In the genomic region with DNA sequence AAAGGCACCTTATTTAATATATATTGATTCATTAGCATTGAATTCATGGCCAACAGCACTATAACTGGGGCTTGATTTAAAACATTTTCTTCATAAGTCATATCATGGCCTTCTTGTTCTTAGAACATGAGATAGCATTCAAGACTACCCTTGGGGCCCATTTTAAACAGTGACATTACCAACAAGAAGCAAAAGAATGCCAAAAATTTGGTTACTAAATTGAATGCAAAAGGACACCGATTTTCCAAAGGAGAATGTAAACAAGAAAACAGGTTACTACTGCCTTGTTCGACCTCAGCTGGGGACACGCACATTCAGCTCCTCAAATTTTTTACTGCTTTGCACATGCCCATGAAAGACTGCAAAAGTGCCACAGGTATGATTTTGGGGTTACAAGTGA, we compare ENCODE assay signal across 24 cellular contexts.
"Had no signal": no experiment of that assay in that cellular context is flagged by ENCODE, and none has a peak within 500 bp of the region (broad histone marks: within the 10 kb centered on the region; RNA-seq: fewer than 3 reads in every experiment).

No MANE protein-coding gene starts in this region.

- H3K9me2 ChIP-seq: SK-N-SH had no signal

- H3K36me3 Mint-ChIP-seq: activated naive CD4-positive, alpha-beta T cell treated with anti-CD3 and anti-CD28 coated beads, Interleukin-2, amount 10 ng/mL, durations not matched to agents 7 days and 5 days; activated naive CD8-positive, alpha-beta T cell treated with anti-CD3 and anti-CD28 coated beads for 36 hours had no signal

- H3K4me2 ChIP-seq: SK-N-SH had no signal

- ATAC-seq: activated CD4-positive, alpha-beta T cell treated with anti-CD3 and anti-CD28 coated beads for 36 hours; activated T-helper 17 cell treated with anti-CD3 and anti-CD28 coated beads, Interleukin-2, amount 50 U/mL, for 72 hours; Panc1; Right ventricle myocardium inferior had no signal

- H3K27me3 Mint-ChIP-seq: activated CD4-positive, alpha-beta T cell treated with anti-CD3 and anti-CD28 coated beads for 36 hours; activated naive CD4-positive, alpha-beta T cell treated with anti-CD3 and anti-CD28 coated beads, Interleukin-2, amount 10 ng/mL, durations not matched to agents 7 days and 5 days; activated naive CD8-positive, alpha-beta T cell treated with anti-CD3 and anti-CD28 coated beads for 36 hours; activated T-helper 17 cell treated with anti-CD3 and anti-CD28 coated beads, Interleukin-2, amount 50 U/mL, for 72 hours had no signal

- H3K9me3 Mint-ChIP-seq: activated CD4-positive, alpha-beta memory T cell treated with anti-CD3 and anti-CD28 coated beads, Interleukin-2, amount 10 ng/mL, durations not matched to agents 7 days and 5 days; activated naive CD4-positive, alpha-beta T cell treated with anti-CD3 and anti-CD28 coated beads, Interleukin-2, amount 10 ng/mL, durations not matched to agents 7 days and 5 days; activated naive CD8-positive, alpha-beta T cell treated with anti-CD3 and anti-CD28 coated beads for 36 hours; activated T-helper 17 cell treated with anti-CD3 and anti-CD28 coated beads, Interleukin-2, amount 50 U/mL, for 72 hours had no signal

- H3K9ac ChIP-seq: SK-N-SH had no signal

- DNase-seq: activated CD4-positive, alpha-beta memory T cell treated with anti-CD3 and anti-CD28 coated beads, Interleukin-2, amount 10 ng/mL, durations not matched to agents 7 days and 5 days; activated CD4-positive, alpha-beta T cell treated with anti-CD3 and anti-CD28 coated beads for 36 hours; activated CD4-positive, alpha-beta T cell treated with anti-CD3 and anti-CD28 coated beads, Interleukin-2, amount 50 U/mL, for 1 hour; activated gamma-delta T cell; activated naive CD4-positive, alpha-beta T cell treated with anti-CD3 and anti-CD28 coated beads, Interleukin-2, amount 10 ng/mL, durations not matched to agents 7 days and 5 days; activated naive CD8-positive, alpha-beta T cell treated with anti-CD3 and anti-CD28 coated beads for 36 hours; activated T-cell treated with anti-CD3 and anti-CD28 coated beads for 4 hours; activated T-cell treated with anti-CD3 and anti-CD28 coated beads, Interleukin-2, amount 50 U/mL, for 48 hours; cerebellar nuclear complex; NCI-H1105 treated with DMSO at 0.1 percent for 48 hours; NCI-H1436 treated with DMSO at 0.1 percent for 48 hours; NCI-H187; NCI-H2081; NCI-H510A treated with DMSO at 0.1 percent for 48 hours; NCI-H69; NK-92 treated with Interleukin-12 subunit alpha and Interleukin-12 subunit beta, amount 100 ng/mL, for 24 hours; OCI-M1; RPMI8226; SK-N-SH; T-helper 1 cell had no signal

- H3K9me3 ChIP-seq: SK-N-SH had no signal

- H3K27ac ChIP-seq: VCaP had no signal

- H3K4me1 Mint-ChIP-seq: activated CD4-positive, alpha-beta memory T cell treated with anti-CD3 and anti-CD28 coated beads, Interleukin-2, amount 10 ng/mL, durations not matched to agents 7 days and 5 days; activated CD4-positive, alpha-beta T cell treated with anti-CD3 and anti-CD28 coated beads for 36 hours; activated naive CD4-positive, alpha-beta T cell treated with anti-CD3 and anti-CD28 coated beads, Interleukin-2, amount 10 ng/mL, durations not matched to agents 7 days and 5 days; activated T-helper 17 cell treated with anti-CD3 and anti-CD28 coated beads, Interleukin-2, amount 50 U/mL, for 72 hours had no signal

- H3K4me3 Mint-ChIP-seq: activated CD4-positive, alpha-beta memory T cell treated with anti-CD3 and anti-CD28 coated beads, Interleukin-2, amount 10 ng/mL, durations not matched to agents 7 days and 5 days; activated CD4-positive, alpha-beta T cell treated with anti-CD3 and anti-CD28 coated beads for 36 hours; activated naive CD4-positive, alpha-beta T cell treated with anti-CD3 and anti-CD28 coated beads, Interleukin-2, amount 10 ng/mL, durations not matched to agents 7 days and 5 days; activated naive CD8-positive, alpha-beta T cell treated with anti-CD3 and anti-CD28 coated beads for 36 hours; activated T-helper 17 cell treated with anti-CD3 and anti-CD28 coated beads, Interleukin-2, amount 50 U/mL, for 72 hours had no signal

- H3K27ac Mint-ChIP-seq: activated CD4-positive, alpha-beta memory T cell treated with anti-CD3 and anti-CD28 coated beads, Interleukin-2, amount 10 ng/mL, durations not matched to agents 7 days and 5 days; activated CD4-positive, alpha-beta T cell treated with anti-CD3 and anti-CD28 coated beads for 36 hours; activated naive CD4-positive, alpha-beta T cell treated with anti-CD3 and anti-CD28 coated beads, Interleukin-2, amount 10 ng/mL, durations not matched to agents 7 days and 5 days; activated naive CD8-positive, alpha-beta T cell treated with anti-CD3 and anti-CD28 coated beads for 36 hours; activated T-helper 17 cell treated with anti-CD3 and anti-CD28 coated beads, Interleukin-2, amount 50 U/mL, for 72 hours had no signal
